1 cellular context compared by ENCODE assay signal in genomic region chr18:53025247-53025646, GRCh38.
TF ChIP-seq lines count a peak whose summit lies in the region.

No MANE protein-coding gene starts in this region.

TF ChIP-seq in HepG2, 621 proteins besides CTCF, POLR2A, EP300 and RAD21 (continued from another document and continues in another):
- TF ChIP-seq, protein P1, sequence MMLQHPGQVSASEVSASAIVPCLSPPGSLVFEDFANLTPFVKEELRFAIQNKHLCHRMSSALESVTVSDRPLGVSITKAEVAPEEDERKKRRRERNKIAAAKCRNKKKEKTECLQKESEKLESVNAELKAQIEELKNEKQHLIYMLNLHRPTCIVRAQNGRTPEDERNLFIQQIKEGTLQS (CRISPR knock-in tag; IDR thresholded peaks at IDR 0.05) = peak; percentile 81
- TF ChIP-seq KLF16 (CRISPR knock-in tag; IDR thresholded peaks at IDR 0.05) = no peak
- TF ChIP-seq, protein P2, sequence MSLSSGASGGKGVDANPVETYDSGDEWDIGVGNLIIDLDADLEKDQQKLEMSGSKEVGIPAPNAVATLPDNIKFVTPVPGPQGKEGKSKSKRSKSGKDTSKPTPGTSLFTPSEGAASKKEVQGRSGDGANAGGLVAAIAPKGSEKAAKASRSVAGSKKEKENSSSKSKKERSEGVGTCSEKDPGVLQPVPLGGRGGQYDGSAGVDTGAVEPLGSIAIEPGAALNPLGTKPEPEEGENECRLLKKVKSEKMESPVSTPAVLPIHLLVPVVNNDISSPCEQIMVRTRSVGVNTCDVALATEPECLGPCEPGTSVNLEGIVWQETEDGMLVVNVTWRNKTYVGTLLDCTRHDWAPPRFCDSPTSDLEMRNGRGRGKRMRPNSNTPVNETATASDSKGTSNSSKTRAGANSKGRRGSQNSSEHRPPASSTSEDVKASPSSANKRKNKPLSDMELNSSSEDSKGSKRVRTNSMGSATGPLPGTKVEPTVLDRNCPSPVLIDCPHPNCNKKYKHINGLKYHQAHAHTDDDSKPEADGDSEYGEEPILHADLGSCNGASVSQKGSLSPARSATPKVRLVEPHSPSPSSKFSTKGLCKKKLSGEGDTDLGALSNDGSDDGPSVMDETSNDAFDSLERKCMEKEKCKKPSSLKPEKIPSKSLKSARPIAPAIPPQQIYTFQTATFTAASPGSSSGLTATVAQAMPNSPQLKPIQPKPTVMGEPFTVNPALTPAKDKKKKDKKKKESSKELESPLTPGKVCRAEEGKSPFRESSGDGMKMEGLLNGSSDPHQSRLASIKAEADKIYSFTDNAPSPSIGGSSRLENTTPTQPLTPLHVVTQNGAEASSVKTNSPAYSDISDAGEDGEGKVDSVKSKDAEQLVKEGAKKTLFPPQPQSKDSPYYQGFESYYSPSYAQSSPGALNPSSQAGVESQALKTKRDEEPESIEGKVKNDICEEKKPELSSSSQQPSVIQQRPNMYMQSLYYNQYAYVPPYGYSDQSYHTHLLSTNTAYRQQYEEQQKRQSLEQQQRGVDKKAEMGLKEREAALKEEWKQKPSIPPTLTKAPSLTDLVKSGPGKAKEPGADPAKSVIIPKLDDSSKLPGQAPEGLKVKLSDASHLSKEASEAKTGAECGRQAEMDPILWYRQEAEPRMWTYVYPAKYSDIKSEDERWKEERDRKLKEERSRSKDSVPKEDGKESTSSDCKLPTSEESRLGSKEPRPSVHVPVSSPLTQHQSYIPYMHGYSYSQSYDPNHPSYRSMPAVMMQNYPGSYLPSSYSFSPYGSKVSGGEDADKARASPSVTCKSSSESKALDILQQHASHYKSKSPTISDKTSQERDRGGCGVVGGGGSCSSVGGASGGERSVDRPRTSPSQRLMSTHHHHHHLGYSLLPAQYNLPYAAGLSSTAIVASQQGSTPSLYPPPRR (CRISPR knock-in tag; IDR thresholded peaks at IDR 0.05; ENCODE audit: borderline replicate concordance) = no peak
- no peak for TF ChIP-seq HNRNPK (IDR thresholded peaks at IDR 0.05; ENCODE audit: low read depth, low read length, poor library complexity, severe bottlenecking)
- peak; percentile 65; the same call in 1 of the 2 replicates for TF ChIP-seq FOXA3 (CRISPR knock-in tag; IDR thresholded peaks at IDR 0.05)
- TF ChIP-seq HNF4A (CRISPR knock-in tag; IDR thresholded peaks at IDR 0.05) = peak; percentile 84
- TF ChIP-seq ELF4 (CRISPR knock-in tag; IDR thresholded peaks at IDR 0.05; ENCODE audit: borderline replicate concordance) = no peak
- 0 out of 2 replicates have a peak, but pooled peaks have one; percentile 26 for TF ChIP-seq SRF (IDR thresholded peaks at IDR 0.05; ENCODE audit: low read depth, low read length)
- TF ChIP-seq ARNTL (CRISPR knock-in tag; IDR thresholded peaks at IDR 0.05) = no peak
- peak; percentile 74 for TF ChIP-seq MIXL1 (CRISPR knock-in tag; IDR thresholded peaks at IDR 0.05)
- TF ChIP-seq, protein P3, sequence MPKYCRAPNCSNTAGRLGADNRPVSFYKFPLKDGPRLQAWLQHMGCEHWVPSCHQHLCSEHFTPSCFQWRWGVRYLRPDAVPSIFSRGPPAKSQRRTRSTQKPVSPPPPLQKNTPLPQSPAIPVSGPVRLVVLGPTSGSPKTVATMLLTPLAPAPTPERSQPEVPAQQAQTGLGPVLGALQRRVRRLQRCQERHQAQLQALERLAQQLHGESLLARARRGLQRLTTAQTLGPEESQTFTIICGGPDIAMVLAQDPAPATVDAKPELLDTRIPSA (CRISPR knock-in tag; IDR thresholded peaks at IDR 0.05; ENCODE audit: borderline replicate concordance) = no peak
- no peak for TF ChIP-seq SMC3 (IDR thresholded peaks at IDR 0.05; ENCODE audit: low read length)
- TF ChIP-seq HMG20A (CRISPR knock-in tag; IDR thresholded peaks at IDR 0.05; ENCODE audit: borderline replicate concordance) = 0 out of 2 replicates have a peak, but pooled peaks have one; percentile 23
- TF ChIP-seq EEA1 (CRISPR knock-in tag; IDR thresholded peaks at IDR 0.05; ENCODE audit: borderline replicate concordance) = no peak
- TF ChIP-seq KMT2B (CRISPR knock-in tag; IDR thresholded peaks at IDR 0.05) = no peak
- peak; percentile 85 for TF ChIP-seq ATF2 (CRISPR knock-in tag; IDR thresholded peaks at IDR 0.05)
- TF ChIP-seq NCOA2 (CRISPR knock-in tag; IDR thresholded peaks at IDR 0.05) = 0 out of 2 replicates have a peak, but pooled peaks have one; percentile 22
- TF ChIP-seq ZSCAN22 (CRISPR knock-in tag; IDR thresholded peaks at IDR 0.05) = no peak
- TF ChIP-seq ZNF619 (CRISPR knock-in tag; IDR thresholded peaks at IDR 0.05) = no peak
- TF ChIP-seq KAT8 (CRISPR knock-in tag; IDR thresholded peaks at IDR 0.05) = 0 out of 2 replicates have a peak, but pooled peaks have one; percentile 23
- peak; percentile 72 for TF ChIP-seq CEBPG (CRISPR knock-in tag; IDR thresholded peaks at IDR 0.05)
- peak; percentile 29; the same call in 1 of the 2 replicates for TF ChIP-seq JUN (CRISPR knock-in tag; IDR thresholded peaks at IDR 0.05)
- peak; percentile 32; the same call in 1 of the 2 replicates for TF ChIP-seq FOXP4 (CRISPR knock-in tag; IDR thresholded peaks at IDR 0.05)
- no peak for TF ChIP-seq ZNF614 (CRISPR knock-in tag; IDR thresholded peaks at IDR 0.05; ENCODE audit: borderline replicate concordance)
- TF ChIP-seq, protein P4, sequence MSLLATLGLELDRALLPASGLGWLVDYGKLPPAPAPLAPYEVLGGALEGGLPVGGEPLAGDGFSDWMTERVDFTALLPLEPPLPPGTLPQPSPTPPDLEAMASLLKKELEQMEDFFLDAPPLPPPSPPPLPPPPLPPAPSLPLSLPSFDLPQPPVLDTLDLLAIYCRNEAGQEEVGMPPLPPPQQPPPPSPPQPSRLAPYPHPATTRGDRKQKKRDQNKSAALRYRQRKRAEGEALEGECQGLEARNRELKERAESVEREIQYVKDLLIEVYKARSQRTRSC (CRISPR knock-in tag; IDR thresholded peaks at IDR 0.05; ENCODE audit: low read depth) = no peak
- peak; percentile 29; the same call in 1 of the 2 replicates for TF ChIP-seq FOXK1 (CRISPR knock-in tag; IDR thresholded peaks at IDR 0.05; ENCODE audit: borderline replicate concordance, low read depth)
- no peak for TF ChIP-seq PHF20 (CRISPR knock-in tag; IDR thresholded peaks at IDR 0.05)
- no peak for TF ChIP-seq SIN3B (IDR thresholded peaks at IDR 0.05; ENCODE audit: low read length)
- TF ChIP-seq THAP11 (CRISPR knock-in tag; IDR thresholded peaks at IDR 0.05) = no peak
- peak; percentile 49; the same call in 1 of the 2 replicates for TF ChIP-seq GATAD2A (CRISPR knock-in tag; IDR thresholded peaks at IDR 0.05)
- 0 out of 2 replicates have a peak, but pooled peaks have one; percentile 20 for TF ChIP-seq HDAC2 (CRISPR knock-in tag; IDR thresholded peaks at IDR 0.05)
- 0 out of 2 replicates have a peak, but pooled peaks have one; percentile 26 for TF ChIP-seq TARDBP (CRISPR knock-in tag; IDR thresholded peaks at IDR 0.05)
- TF ChIP-seq ZNF30 (CRISPR knock-in tag; IDR thresholded peaks at IDR 0.05) = no peak
- TF ChIP-seq SOX6 (IDR thresholded peaks at IDR 0.05) = no peak
- TF ChIP-seq SOX6 (CRISPR knock-in tag; IDR thresholded peaks at IDR 0.05) = 0 out of 2 replicates have a peak, but pooled peaks have one; percentile 26
- peak; percentile 45; the same call in 1 of the 2 replicates for TF ChIP-seq ZNF317 (CRISPR knock-in tag; IDR thresholded peaks at IDR 0.05)
- TF ChIP-seq AHDC1 (CRISPR knock-in tag; IDR thresholded peaks at IDR 0.05; ENCODE audit: borderline replicate concordance) = peak; percentile 88; the same call in 1 of the 2 replicates
- peak; percentile 52; the same call in 1 of the 2 replicates for TF ChIP-seq ZMYM4 (CRISPR knock-in tag; IDR thresholded peaks at IDR 0.05)
- TF ChIP-seq FOXP1 (IDR thresholded peaks at IDR 0.05) = no peak
- peak; percentile 48; the same call in 1 of the 2 replicates for TF ChIP-seq FOXP1 (CRISPR knock-in tag; IDR thresholded peaks at IDR 0.05)
- no peak for TF ChIP-seq NRL (CRISPR knock-in tag; IDR thresholded peaks at IDR 0.05; ENCODE audit: borderline replicate concordance)
- no peak for TF ChIP-seq CCDC6 (CRISPR knock-in tag; IDR thresholded peaks at IDR 0.05)
- peak; percentile 65 for TF ChIP-seq BCL6 (CRISPR knock-in tag; IDR thresholded peaks at IDR 0.05)
- TF ChIP-seq MED1 (CRISPR knock-in tag; IDR thresholded peaks at IDR 0.05) = 0 out of 2 replicates have a peak, but pooled peaks have one; percentile 25
- no peak for TF ChIP-seq BCL3 (CRISPR knock-in tag; IDR thresholded peaks at IDR 0.05)
- no peak for TF ChIP-seq SOX13 (IDR thresholded peaks at IDR 0.05)
- peak in 1 of 2 experiments; percentile 62; a peak in 2 of 4 replicates for TF ChIP-seq SOX13 (CRISPR knock-in tag; conservative IDR thresholded peaks at IDR 0.05 in 1 of 2, IDR thresholded peaks at IDR 0.05 in 1 of 2)
- peak; percentile 73; the same call in 1 of the 2 replicates for TF ChIP-seq FOXJ3 (CRISPR knock-in tag; IDR thresholded peaks at IDR 0.05; ENCODE audit: borderline replicate concordance)
- peak; percentile 99 for TF ChIP-seq SIX1 (CRISPR knock-in tag; IDR thresholded peaks at IDR 0.05; ENCODE audit: borderline replicate concordance)
- TF ChIP-seq SIX4 (CRISPR knock-in tag; IDR thresholded peaks at IDR 0.05) = 0 out of 2 replicates have a peak, but pooled peaks have one; percentile 67
- TF ChIP-seq RARA (CRISPR knock-in tag; IDR thresholded peaks at IDR 0.05) = no peak
- TF ChIP-seq KLF6 (CRISPR knock-in tag; IDR thresholded peaks at IDR 0.05) = no peak
- no peak for TF ChIP-seq PRPF4 (IDR thresholded peaks at IDR 0.05; ENCODE audit: low read depth, low read length, poor library complexity, severe bottlenecking)
